Comparison of ENCODE assay signal across 28 cellular contexts in the genomic region with DNA sequence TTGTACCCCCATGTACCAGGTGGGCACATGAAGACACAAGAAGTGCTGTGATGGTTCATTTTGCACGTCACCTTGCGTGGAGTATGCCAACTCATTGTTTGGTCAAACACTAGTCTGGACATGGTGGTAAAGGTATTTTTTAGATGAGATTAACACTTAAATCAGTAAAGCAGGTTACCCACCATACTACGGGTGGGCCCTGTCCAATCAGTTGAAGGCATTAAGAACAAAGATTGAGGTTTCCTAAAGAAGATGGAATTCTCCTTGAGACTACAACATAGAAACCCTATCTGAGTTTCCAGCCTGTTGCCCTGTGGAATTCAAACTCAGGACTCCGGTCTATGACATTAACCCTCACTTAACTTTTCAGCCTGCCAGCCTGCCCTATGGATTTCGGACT.
"Had no signal": no experiment of that assay in that cellular context is flagged by ENCODE, and none has a peak within 500 bp of the region (broad histone marks: within the 10 kb centered on the region; RNA-seq: fewer than 3 reads in every experiment).

No MANE protein-coding gene starts in this region.

- H3K36me3 Mint-ChIP-seq: stimulated activated memory B cell treated with anti-CD40 and anti-IgM and Interleukin-4, amounts not matched to agents 10 μg/mL and 1 μg/mL and 100 μg/mL, for 72 hours; stimulated activated naive B cell treated with anti-CD40 and anti-IgM and Interleukin-4, amounts not matched to agents 10 μg/mL and 1 μg/mL and 100 μg/mL, for 72 hours; type B pancreatic cell had no signal

- ATAC-seq: stimulated activated effector memory CD8-positive, alpha-beta T cell treated with anti-CD3 and anti-CD28 coated beads, Interleukin-12 subunit alpha, Interleukin-12 subunit beta, amount 100 ng/mL, for 72 hours; stimulated activated memory B cell treated with anti-CD40 and anti-IgM and Interleukin-4, amounts not matched to agents 10 μg/mL and 1 μg/mL and 100 μg/mL, for 72 hours; stimulated activated naive B cell treated with anti-CD40 and anti-IgM and Interleukin-4, amounts not matched to agents 10 μg/mL and 1 μg/mL and 100 μg/mL, for 72 hours; stimulated activated naive CD8-positive, alpha-beta T cell treated with anti-CD3 and anti-CD28 coated beads, Interleukin-15, amount 100 ng/mL, for 72 hours; stimulated activated naive CD8-positive, alpha-beta T cell treated with anti-CD3 and anti-CD28 coated beads, Interleukin-15, Interleukin-2, amounts not matched to agents 100 U/mL and 50 U/mL, for 24 hours; upper lobe of right lung had no signal

- H3K36me3 ChIP-seq: stomach, suprapubic skin, thoracic aorta, thyroid gland, tibial artery, tibial nerve, upper lobe of left lung, upper lobe of right lung, uterus, vagina had no signal

- H3K4me1 ChIP-seq: suprapubic skin, testis, thyroid gland, upper lobe of right lung, vagina had no signal

- H3K4me3 Mint-ChIP-seq: stimulated activated effector memory CD8-positive, alpha-beta T cell treated with anti-CD3 and anti-CD28 coated beads, Interleukin-12 subunit alpha, Interleukin-12 subunit beta, amount 100 ng/mL, for 72 hours; stimulated activated memory B cell treated with anti-CD40 and anti-IgM and Interleukin-4, amounts not matched to agents 10 μg/mL and 1 μg/mL and 100 μg/mL, for 72 hours; stimulated activated naive B cell treated with anti-CD40 and anti-IgM and Interleukin-4, amounts not matched to agents 10 μg/mL and 1 μg/mL and 100 μg/mL, for 72 hours; stimulated activated naive CD8-positive, alpha-beta T cell treated with anti-CD3 and anti-CD28 coated beads, Interleukin-15, amount 100 ng/mL, for 72 hours; stimulated activated naive CD8-positive, alpha-beta T cell treated with anti-CD3 and anti-CD28 coated beads, Interleukin-15, Interleukin-2, amounts not matched to agents 100 ng/mL and 50 ng/mL, for 24 hours; type B pancreatic cell had no signal

- H3K27ac Mint-ChIP-seq: stimulated activated effector memory CD8-positive, alpha-beta T cell treated with anti-CD3 and anti-CD28 coated beads, Interleukin-12 subunit alpha, Interleukin-12 subunit beta, amount 100 ng/mL, for 72 hours; stimulated activated memory B cell treated with anti-CD40 and anti-IgM and Interleukin-4, amounts not matched to agents 10 μg/mL and 1 μg/mL and 100 μg/mL, for 72 hours; stimulated activated naive B cell treated with anti-CD40 and anti-IgM and Interleukin-4, amounts not matched to agents 10 μg/mL and 1 μg/mL and 100 μg/mL, for 72 hours; stimulated activated naive CD8-positive, alpha-beta T cell treated with anti-CD3 and anti-CD28 coated beads, Interleukin-15, Interleukin-2, amounts not matched to agents 100 ng/mL and 50 ng/mL, for 24 hours; type B pancreatic cell had no signal

- DNase-seq: stimulated activated CD4-positive, alpha-beta T cell treated with anti-CD3 and anti-CD28 coated beads, Interleukin-2, amount 100 ng/mL, for 24 hours; stimulated activated CD4-positive, alpha-beta T cell treated with anti-CD3 and anti-CD28 coated beads, Interleukin-2, amount 100 ng/mL, for 48 hours; stimulated activated CD4-positive, alpha-beta T cell treated with anti-CD3 and anti-CD28 coated beads, Interleukin-4, amount 100 ng/mL, for 1 hour; stimulated activated CD4-positive, alpha-beta T cell treated with anti-CD3 and anti-CD28 coated beads, Interleukin-4, amount 100 ng/mL, for 24 hours; stimulated activated CD4-positive, alpha-beta T cell treated with anti-CD3 and anti-CD28 coated beads, Interleukin-4, amount 100 ng/mL, for 4 hours; stimulated activated CD8-positive, alpha-beta memory T cell treated with anti-CD3 and anti-CD28 coated beads, Interleukin-4, amount 100 ng/mL, for 48 hours; stimulated activated naive B cell treated with anti-CD40 and anti-IgM and Interleukin-4, amounts not matched to agents 10 μg/mL and 1 μg/mL and 100 μg/mL, for 72 hours; stimulated activated naive CD4-positive, alpha-beta T cell; stimulated activated naive CD4-positive, alpha-beta T cell treated with Interleukin-2 at 50 U/mL for 16 hours; stimulated activated naive CD8-positive, alpha-beta T cell treated with anti-CD3 and anti-CD28 coated beads, Interleukin-15, amount 100 ng/mL, for 72 hours; stimulated activated naive CD8-positive, alpha-beta T cell treated with anti-CD3 and anti-CD28 coated beads, Interleukin-15, Interleukin-2, amounts not matched to agents 100 U/mL and 50 U/mL, for 24 hours; stomach; substantia nigra; testis; thyroid gland; trophoblast cell; upper lobe of left lung; upper lobe of right lung; uterus had no signal

- H3K27me3 ChIP-seq: stomach, suprapubic skin, testis, thyroid gland, tibial artery, tibial nerve, upper lobe of left lung, upper lobe of right lung, uterus, vagina had no signal

- H3K9me3 ChIP-seq: stomach, suprapubic skin, testis, thoracic aorta, thyroid gland, tibial artery, tibial nerve, upper lobe of left lung, upper lobe of right lung, uterus, vagina had no signal

- H3K4me3 ChIP-seq: stomach, suprapubic skin, testis, thoracic aorta, thyroid gland, tibial artery, tibial nerve, upper lobe of left lung, upper lobe of right lung, uterus, vagina had no signal

- H3K27ac ChIP-seq: stomach, suprapubic skin, testis, thoracic aorta, thyroid gland, tibial artery, tibial nerve, upper lobe of left lung, upper lobe of right lung, uterus, vagina had no signal

- H3K9me3 Mint-ChIP-seq: stimulated activated effector memory CD8-positive, alpha-beta T cell treated with anti-CD3 and anti-CD28 coated beads, Interleukin-12 subunit alpha, Interleukin-12 subunit beta, amount 100 ng/mL, for 72 hours; stimulated activated memory B cell treated with anti-CD40 and anti-IgM and Interleukin-4, amounts not matched to agents 10 μg/mL and 1 μg/mL and 100 μg/mL, for 72 hours; stimulated activated naive B cell treated with anti-CD40 and anti-IgM and Interleukin-4, amounts not matched to agents 10 μg/mL and 1 μg/mL and 100 μg/mL, for 72 hours; stimulated activated naive CD8-positive, alpha-beta T cell treated with anti-CD3 and anti-CD28 coated beads, Interleukin-15, amount 100 ng/mL, for 72 hours; stimulated activated naive CD8-positive, alpha-beta T cell treated with anti-CD3 and anti-CD28 coated beads, Interleukin-15, Interleukin-2, amounts not matched to agents 100 ng/mL and 50 ng/mL, for 24 hours; type B pancreatic cell had no signal
